Comparison of ENCODE assay signal across 16 cellular contexts in the genomic region with DNA sequence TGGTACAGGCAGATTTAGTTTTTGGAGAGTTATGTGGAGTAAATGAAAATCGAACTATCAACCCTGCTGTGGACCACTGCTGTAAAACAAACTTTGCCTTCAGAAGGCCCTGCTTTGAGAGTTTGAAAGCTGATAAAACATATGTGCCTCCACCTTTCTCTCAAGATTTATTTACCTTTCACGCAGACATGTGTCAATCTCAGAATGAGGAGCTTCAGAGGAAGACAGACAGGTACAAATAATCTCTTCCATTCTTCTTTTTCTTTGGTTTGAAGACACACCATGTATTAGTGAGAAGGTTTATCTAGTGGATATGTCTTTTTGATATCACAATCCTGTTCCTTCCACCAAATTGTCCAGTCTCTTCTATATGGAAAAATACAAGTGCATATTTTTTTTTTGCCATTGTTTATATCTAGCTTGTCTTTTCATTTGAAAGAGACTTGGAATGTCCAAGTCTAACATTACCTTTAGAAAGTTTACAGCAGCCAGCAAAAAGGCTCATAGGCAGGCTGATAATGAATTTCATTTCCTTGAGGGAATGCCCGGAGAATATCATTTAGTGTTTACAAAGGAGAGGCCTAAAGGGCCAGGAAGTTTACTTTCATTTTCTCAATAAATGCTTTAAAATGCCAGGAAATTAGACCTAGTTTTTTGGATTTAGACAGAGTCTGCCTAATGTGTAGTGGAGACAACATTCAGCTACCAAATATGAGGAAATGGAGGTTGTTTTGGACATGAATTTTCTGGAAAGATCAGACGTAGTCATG. TPM values are rescaled to one million over a fixed set of nuclear protein-coding genes. Genes with fewer than 3 reads are reported as not detected.
DNase-seq lines count a peak whose midpoint lies in the region; ATAC-seq, FAIRE-seq and TF ChIP-seq lines count a peak whose summit lies in the region.
"Had no signal": no experiment of that assay in that cellular context is flagged by ENCODE, and none has a peak within 500 bp of the region (broad histone marks: within the 10 kb centered on the region; RNA-seq: fewer than 3 reads in every experiment).

No MANE protein-coding gene starts in this region.

- DNase-seq in MCF 10A (ENCODE audit: unreplicated experiment) (no peak), breast epithelium (ENCODE audit: low spot score in 2 of 2) (no peak), hepatocyte (ENCODE audit: low spot score) (peak; percentile 25), GM12892 (ENCODE audit: insufficient read length) (no peak), NCI-H128 (lab: John Stamatoyannopoulos, UW; ENCODE audit: unreplicated experiment) (no peak), esophagus muscularis mucosa (ENCODE audit: extremely low spot score) (no peak)
- DNase-seq: 8988T; adrenal gland; effector CD4-positive, alpha-beta T cell; glutamatergic neuron; NCI-H82; tibial artery had no signal

- H3K36me3 Mint-ChIP-seq in MCF 10A (ENCODE audit: insufficient read depth, unreplicated experiment) = no peaks in the 10 kb centered on the region

- H3K9me3 ChIP-seq in breast epithelium (no peaks in the 10 kb centered on the region), hepatocyte (ENCODE audit: low read depth) (no peaks in the 10 kb centered on the region), esophagus muscularis mucosa (no peaks in the 10 kb centered on the region)
- H3K9me3 ChIP-seq: adrenal gland, SJSA1, tibial artery had no signal

- H3K36me3 ChIP-seq in breast epithelium (no peaks in the 10 kb centered on the region), hepatocyte (replicated peaks; ENCODE audit: insufficient read depth, low read depth) (no peaks in the 10 kb centered on the region), esophagus muscularis mucosa (no peaks in the 10 kb centered on the region)
- H3K36me3 ChIP-seq: adrenal gland, SJSA1, tibial artery had no signal

- H2AFZ ChIP-seq in hepatocyte = peak overlapping the region; percentile 7

- peak overlapping the region; percentile 83 for H3K27ac Mint-ChIP-seq in MCF 10A (ENCODE audit: low read depth, unreplicated experiment)

- ATAC-seq in HG02885 (IDR thresholded peaks at IDR 0.05; ENCODE audit: poor library complexity, unreplicated experiment) = no peak

- TF ChIP-seq EP300 in esophagus muscularis mucosa (IDR thresholded peaks at IDR 0.05) = no peak

- H3K27ac ChIP-seq in breast epithelium = no peak overlapping the region
- peak overlapping the region; percentile 45 for H3K27ac ChIP-seq in hepatocyte
- H3K27ac ChIP-seq in esophagus muscularis mucosa (replicated peaks in 1 of 4) = no peak overlapping the region
- H3K27ac ChIP-seq: adrenal gland, SJSA1, tibial artery had no signal

- H3K4me3 ChIP-seq in breast epithelium (no peak overlapping the region), WI38 (ENCODE audit: low read depth, low read length) (peak overlapping the region; percentile 30), hepatocyte (no peak overlapping the region), esophagus muscularis mucosa (no peak overlapping the region)
- H3K4me3 ChIP-seq: adrenal gland, SJSA1, tibial artery had no signal

- no peaks in the 10 kb centered on the region for H3K9me2 ChIP-seq in hepatocyte (replicated peaks; ENCODE audit: insufficient read depth)

- H3K4me2 ChIP-seq in hepatocyte = peak overlapping the region; percentile 55

- H3K79me2 ChIP-seq in hepatocyte = no peaks in the 10 kb centered on the region

- no peaks in the 10 kb centered on the region for H3K9me3 Mint-ChIP-seq in MCF 10A (ENCODE audit: unreplicated experiment)
- H3K9me3 Mint-ChIP-seq: neural crest cell had no signal

- BruUV-seq in MCF 10A (replicated peaks; lab: Mats Ljungman, UMichigan) = no TSS peak

- CTCF ChIA-PET in MCF 10A (lab: Yijun Ruan, JAX) = interaction anchor here (1.0 to 1.3 kb wide), 2 partner anchors 42 to 54 kb away, joined by 3 to 4 read pairs; no protein-coding TSS in a partner anchor

- FAIRE-seq in GM12892 (lab: Jason Lieb, UNC) = no peak

- POLR2A ChIA-PET in MCF 10A (lab: Yijun Ruan, JAX) = no interaction called here

- no peaks in the 10 kb centered on the region for H3K27me3 Mint-ChIP-seq in MCF 10A (ENCODE audit: insufficient read depth, unreplicated experiment)

- WGBS in hepatocyte (ENCODE audit: low lambda C conversion rate, missing lambda C conversion rate) = 56% methylated on average over 4 of the region's 4 CpGs
- 61% methylated on average over 4 of the region's 4 CpGs for WGBS in esophagus muscularis mucosa

- H3K27me3 ChIP-seq in breast epithelium (no peaks in the 10 kb centered on the region), hepatocyte (no peaks in the 10 kb centered on the region), esophagus muscularis mucosa (no peaks in the 10 kb centered on the region)
- H3K27me3 ChIP-seq: adrenal gland, SJSA1, tibial artery had no signal

- TF ChIP-seq CTCF in MCF 10A (IDR thresholded peaks at IDR 0.05; ENCODE audit: unreplicated experiment) = no peak
- TF ChIP-seq CTCF in breast epithelium (IDR thresholded peaks at IDR 0.05) = no peak
- TF ChIP-seq CTCF in WI38 (IDR thresholded peaks at IDR 0.05; ENCODE audit: low read depth, low read length) = no peak
- TF ChIP-seq CTCF in hepatocyte (IDR thresholded peaks at IDR 0.05; ENCODE audit: poor library complexity) = no peak
- no peak for TF ChIP-seq CTCF in esophagus muscularis mucosa (IDR thresholded peaks at IDR 0.05)

- H3K4me3 Mint-ChIP-seq in MCF 10A (ENCODE audit: unreplicated experiment) = peak overlapping the region; percentile 43
- H3K4me3 Mint-ChIP-seq: neural crest cell had no signal

- H3K4me1 Mint-ChIP-seq in MCF 10A (ENCODE audit: insufficient read depth, unreplicated experiment) = peaks cover 6% of the 10 kb centered on the region
- H3K4me1 Mint-ChIP-seq: neural crest cell had no signal

- H3K4me1 ChIP-seq in breast epithelium (no peaks in the 10 kb centered on the region), hepatocyte (ENCODE audit: insufficient read depth) (peaks cover 14% of the 10 kb centered on the region), esophagus muscularis mucosa (peaks cover 0 to 5% (median 0%) of the 10 kb centered on the region in 4 donors)
- H3K4me1 ChIP-seq: adrenal gland, SJSA1, tibial artery had no signal

- TF ChIP-seq POLR2A in breast epithelium (IDR thresholded peaks at IDR 0.05) (no peak), GM12892 (IDR thresholded peaks at IDR 0.05; ENCODE audit: low read depth, low read length) (no peak), esophagus muscularis mucosa (IDR thresholded peaks at IDR 0.05; ENCODE audit: low read depth) (no peak)

- intact Hi-C loops in MCF 10A (cut with micrococcal nuclease) (no loop called here), breast epithelium (cut with DNase I; ENCODE audit: low total_unique reads) (loop anchor here (10.0 kb wide), 1 partner anchor 1105 kb away; no protein-coding TSS in a partner anchor), esophagus muscularis mucosa (cut with DNase I) (no loop called here)

- H4K20me1 ChIP-seq in hepatocyte (ENCODE audit: insufficient read depth, poor library complexity, severe bottlenecking) = no peaks in the 10 kb centered on the region

RNA-seq across cellular contexts. Expression of gene AFM, which starts 18.6 kb away (rescaled TPM):
- total RNA-seq in MCF 10A (2022) (not detected in 2 replicates), breast epithelium (not detected), hepatocyte (70.0 and 78.4 TPM in 2 replicates), esophagus muscularis mucosa (not detected)
- 34.8 and 52.7 TPM in 2 replicates for polyA plus RNA-seq in hepatocyte
- not detected for polyA plus RNA-seq in GM12892 (2012; ENCODE audit: missing spikeins)
- total RNA-seq: adrenal gland, neural crest cell, SJSA1 had no signal
- polyA plus RNA-seq: adrenal gland had no signal

Comparison
In these comparisons a context has a peak if more than half of its experiments do, and no peak if none do; other contexts are left out.
1. RNA of gene AFM, which starts 18.6 kb away (total RNA-seq): 70.0 to 78.4 TPM in hepatocyte; not detected in MCF 10A, not detected in breast epithelium and not detected in esophagus muscularis mucosa; every median in the first group is over 10 times any median in the second.